ENCODE assay signal across 1 cellular context in the genomic region with DNA sequence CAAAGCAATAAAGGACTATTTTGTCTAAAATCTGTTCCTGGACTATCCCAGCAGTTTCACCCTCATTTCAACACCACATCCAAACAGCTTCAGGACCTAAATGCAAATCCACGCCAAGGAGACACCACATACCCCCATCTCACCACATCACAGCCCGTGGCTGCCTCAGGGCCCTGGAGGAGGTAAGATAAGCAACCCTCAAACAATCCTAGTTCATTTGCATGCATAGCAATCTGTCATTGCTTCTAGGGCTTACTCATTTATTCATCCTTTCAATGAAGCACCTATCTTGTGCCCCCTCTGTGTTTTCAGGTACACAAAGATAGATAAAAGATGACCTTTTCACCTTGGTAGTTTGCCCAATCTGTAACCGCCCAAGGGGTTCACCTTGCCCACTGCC.
TF ChIP-seq lines count a peak whose summit lies in the region.

No MANE protein-coding gene starts in this region.

TF ChIP-seq in K562, 482 proteins besides CTCF, POLR2A, EP300 and RAD21 (continued from another document and continues in another):
- TF ChIP-seq, protein P1, sequence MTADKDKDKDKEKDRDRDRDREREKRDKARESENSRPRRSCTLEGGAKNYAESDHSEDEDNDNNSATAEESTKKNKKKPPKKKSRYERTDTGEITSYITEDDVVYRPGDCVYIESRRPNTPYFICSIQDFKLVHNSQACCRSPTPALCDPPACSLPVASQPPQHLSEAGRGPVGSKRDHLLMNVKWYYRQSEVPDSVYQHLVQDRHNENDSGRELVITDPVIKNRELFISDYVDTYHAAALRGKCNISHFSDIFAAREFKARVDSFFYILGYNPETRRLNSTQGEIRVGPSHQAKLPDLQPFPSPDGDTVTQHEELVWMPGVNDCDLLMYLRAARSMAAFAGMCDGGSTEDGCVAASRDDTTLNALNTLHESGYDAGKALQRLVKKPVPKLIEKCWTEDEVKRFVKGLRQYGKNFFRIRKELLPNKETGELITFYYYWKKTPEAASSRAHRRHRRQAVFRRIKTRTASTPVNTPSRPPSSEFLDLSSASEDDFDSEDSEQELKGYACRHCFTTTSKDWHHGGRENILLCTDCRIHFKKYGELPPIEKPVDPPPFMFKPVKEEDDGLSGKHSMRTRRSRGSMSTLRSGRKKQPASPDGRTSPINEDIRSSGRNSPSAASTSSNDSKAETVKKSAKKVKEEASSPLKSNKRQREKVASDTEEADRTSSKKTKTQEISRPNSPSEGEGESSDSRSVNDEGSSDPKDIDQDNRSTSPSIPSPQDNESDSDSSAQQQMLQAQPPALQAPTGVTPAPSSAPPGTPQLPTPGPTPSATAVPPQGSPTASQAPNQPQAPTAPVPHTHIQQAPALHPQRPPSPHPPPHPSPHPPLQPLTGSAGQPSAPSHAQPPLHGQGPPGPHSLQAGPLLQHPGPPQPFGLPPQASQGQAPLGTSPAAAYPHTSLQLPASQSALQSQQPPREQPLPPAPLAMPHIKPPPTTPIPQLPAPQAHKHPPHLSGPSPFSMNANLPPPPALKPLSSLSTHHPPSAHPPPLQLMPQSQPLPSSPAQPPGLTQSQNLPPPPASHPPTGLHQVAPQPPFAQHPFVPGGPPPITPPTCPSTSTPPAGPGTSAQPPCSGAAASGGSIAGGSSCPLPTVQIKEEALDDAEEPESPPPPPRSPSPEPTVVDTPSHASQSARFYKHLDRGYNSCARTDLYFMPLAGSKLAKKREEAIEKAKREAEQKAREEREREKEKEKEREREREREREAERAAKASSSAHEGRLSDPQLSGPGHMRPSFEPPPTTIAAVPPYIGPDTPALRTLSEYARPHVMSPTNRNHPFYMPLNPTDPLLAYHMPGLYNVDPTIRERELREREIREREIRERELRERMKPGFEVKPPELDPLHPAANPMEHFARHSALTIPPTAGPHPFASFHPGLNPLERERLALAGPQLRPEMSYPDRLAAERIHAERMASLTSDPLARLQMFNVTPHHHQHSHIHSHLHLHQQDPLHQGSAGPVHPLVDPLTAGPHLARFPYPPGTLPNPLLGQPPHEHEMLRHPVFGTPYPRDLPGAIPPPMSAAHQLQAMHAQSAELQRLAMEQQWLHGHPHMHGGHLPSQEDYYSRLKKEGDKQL (CRISPR knock-in tag; IDR thresholded peaks at IDR 0.05; ENCODE audit: borderline replicate concordance) = no peak
- TF ChIP-seq RBM34 (IDR thresholded peaks at IDR 0.05; ENCODE audit: borderline replicate concordance, insufficient read depth, low read length) (no peak), SMARCB1 (IDR thresholded peaks at IDR 0.05; ENCODE audit: insufficient read length, low read depth) (no peak), SMARCC2 (IDR thresholded peaks at IDR 0.05; ENCODE audit: low read depth) (no peak), GABPB1 (CRISPR knock-in tag; IDR thresholded peaks at IDR 0.05) (no peak), DMBX1 (CRISPR knock-in tag; IDR thresholded peaks at IDR 0.05; ENCODE audit: borderline replicate concordance) (no peak), MIER1 (IDR thresholded peaks at IDR 0.05; ENCODE audit: low read depth) (no peak), PHTF2 (CRISPR knock-in tag; IDR thresholded peaks at IDR 0.05) (no peak), PURB (CRISPR knock-in tag; IDR thresholded peaks at IDR 0.05; ENCODE audit: low read depth) (no peak), RBM17 (IDR thresholded peaks at IDR 0.05; ENCODE audit: borderline replicate concordance, low read depth, low read length) (no peak), ATF7 (IDR thresholded peaks at IDR 0.05) (no peak), NUFIP1 (IDR thresholded peaks at IDR 0.05; ENCODE audit: partially characterized antibody) (no peak), RBM14 (IDR thresholded peaks at IDR 0.05; ENCODE audit: borderline replicate concordance, insufficient read depth, low read depth, low read length) (no peak), XRCC5 (IDR thresholded peaks at IDR 0.05; ENCODE audit: low read depth, low read length) (no peak), RBM22 (IDR thresholded peaks at IDR 0.05; ENCODE audit: low read depth, low read length, poor library complexity, severe bottlenecking) (no peak), ETV6 (IDR thresholded peaks at IDR 0.05; ENCODE audit: borderline replicate concordance in 1 of 2, low read depth in 2 of 2, low read length in 1 of 2) (no peak), ETV6 (CRISPR knock-in tag; IDR thresholded peaks at IDR 0.05; ENCODE audit: borderline replicate concordance) (no peak), HNRNPL (IDR thresholded peaks at IDR 0.05; ENCODE audit: low read depth, low read length) (no peak)
- TF ChIP-seq, protein P2, sequence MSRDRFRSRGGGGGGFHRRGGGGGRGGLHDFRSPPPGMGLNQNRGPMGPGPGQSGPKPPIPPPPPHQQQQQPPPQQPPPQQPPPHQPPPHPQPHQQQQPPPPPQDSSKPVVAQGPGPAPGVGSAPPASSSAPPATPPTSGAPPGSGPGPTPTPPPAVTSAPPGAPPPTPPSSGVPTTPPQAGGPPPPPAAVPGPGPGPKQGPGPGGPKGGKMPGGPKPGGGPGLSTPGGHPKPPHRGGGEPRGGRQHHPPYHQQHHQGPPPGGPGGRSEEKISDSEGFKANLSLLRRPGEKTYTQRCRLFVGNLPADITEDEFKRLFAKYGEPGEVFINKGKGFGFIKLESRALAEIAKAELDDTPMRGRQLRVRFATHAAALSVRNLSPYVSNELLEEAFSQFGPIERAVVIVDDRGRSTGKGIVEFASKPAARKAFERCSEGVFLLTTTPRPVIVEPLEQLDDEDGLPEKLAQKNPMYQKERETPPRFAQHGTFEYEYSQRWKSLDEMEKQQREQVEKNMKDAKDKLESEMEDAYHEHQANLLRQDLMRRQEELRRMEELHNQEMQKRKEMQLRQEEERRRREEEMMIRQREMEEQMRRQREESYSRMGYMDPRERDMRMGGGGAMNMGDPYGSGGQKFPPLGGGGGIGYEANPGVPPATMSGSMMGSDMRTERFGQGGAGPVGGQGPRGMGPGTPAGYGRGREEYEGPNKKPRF (IDR thresholded peaks at IDR 0.05; ENCODE audit: low read depth, low read length) = no peak
- TF ChIP-seq, protein P3, sequence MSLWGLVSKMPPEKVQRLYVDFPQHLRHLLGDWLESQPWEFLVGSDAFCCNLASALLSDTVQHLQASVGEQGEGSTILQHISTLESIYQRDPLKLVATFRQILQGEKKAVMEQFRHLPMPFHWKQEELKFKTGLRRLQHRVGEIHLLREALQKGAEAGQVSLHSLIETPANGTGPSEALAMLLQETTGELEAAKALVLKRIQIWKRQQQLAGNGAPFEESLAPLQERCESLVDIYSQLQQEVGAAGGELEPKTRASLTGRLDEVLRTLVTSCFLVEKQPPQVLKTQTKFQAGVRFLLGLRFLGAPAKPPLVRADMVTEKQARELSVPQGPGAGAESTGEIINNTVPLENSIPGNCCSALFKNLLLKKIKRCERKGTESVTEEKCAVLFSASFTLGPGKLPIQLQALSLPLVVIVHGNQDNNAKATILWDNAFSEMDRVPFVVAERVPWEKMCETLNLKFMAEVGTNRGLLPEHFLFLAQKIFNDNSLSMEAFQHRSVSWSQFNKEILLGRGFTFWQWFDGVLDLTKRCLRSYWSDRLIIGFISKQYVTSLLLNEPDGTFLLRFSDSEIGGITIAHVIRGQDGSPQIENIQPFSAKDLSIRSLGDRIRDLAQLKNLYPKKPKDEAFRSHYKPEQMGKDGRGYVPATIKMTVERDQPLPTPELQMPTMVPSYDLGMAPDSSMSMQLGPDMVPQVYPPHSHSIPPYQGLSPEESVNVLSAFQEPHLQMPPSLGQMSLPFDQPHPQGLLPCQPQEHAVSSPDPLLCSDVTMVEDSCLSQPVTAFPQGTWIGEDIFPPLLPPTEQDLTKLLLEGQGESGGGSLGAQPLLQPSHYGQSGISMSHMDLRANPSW (CRISPR knock-in tag; IDR thresholded peaks at IDR 0.05) = no peak
- TF ChIP-seq, protein P4, sequence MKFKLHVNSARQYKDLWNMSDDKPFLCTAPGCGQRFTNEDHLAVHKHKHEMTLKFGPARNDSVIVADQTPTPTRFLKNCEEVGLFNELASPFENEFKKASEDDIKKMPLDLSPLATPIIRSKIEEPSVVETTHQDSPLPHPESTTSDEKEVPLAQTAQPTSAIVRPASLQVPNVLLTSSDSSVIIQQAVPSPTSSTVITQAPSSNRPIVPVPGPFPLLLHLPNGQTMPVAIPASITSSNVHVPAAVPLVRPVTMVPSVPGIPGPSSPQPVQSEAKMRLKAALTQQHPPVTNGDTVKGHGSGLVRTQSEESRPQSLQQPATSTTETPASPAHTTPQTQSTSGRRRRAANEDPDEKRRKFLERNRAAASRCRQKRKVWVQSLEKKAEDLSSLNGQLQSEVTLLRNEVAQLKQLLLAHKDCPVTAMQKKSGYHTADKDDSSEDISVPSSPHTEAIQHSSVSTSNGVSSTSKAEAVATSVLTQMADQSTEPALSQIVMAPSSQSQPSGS (CRISPR knock-in tag; IDR thresholded peaks at IDR 0.05) = no peak
- TF ChIP-seq, protein P5, sequence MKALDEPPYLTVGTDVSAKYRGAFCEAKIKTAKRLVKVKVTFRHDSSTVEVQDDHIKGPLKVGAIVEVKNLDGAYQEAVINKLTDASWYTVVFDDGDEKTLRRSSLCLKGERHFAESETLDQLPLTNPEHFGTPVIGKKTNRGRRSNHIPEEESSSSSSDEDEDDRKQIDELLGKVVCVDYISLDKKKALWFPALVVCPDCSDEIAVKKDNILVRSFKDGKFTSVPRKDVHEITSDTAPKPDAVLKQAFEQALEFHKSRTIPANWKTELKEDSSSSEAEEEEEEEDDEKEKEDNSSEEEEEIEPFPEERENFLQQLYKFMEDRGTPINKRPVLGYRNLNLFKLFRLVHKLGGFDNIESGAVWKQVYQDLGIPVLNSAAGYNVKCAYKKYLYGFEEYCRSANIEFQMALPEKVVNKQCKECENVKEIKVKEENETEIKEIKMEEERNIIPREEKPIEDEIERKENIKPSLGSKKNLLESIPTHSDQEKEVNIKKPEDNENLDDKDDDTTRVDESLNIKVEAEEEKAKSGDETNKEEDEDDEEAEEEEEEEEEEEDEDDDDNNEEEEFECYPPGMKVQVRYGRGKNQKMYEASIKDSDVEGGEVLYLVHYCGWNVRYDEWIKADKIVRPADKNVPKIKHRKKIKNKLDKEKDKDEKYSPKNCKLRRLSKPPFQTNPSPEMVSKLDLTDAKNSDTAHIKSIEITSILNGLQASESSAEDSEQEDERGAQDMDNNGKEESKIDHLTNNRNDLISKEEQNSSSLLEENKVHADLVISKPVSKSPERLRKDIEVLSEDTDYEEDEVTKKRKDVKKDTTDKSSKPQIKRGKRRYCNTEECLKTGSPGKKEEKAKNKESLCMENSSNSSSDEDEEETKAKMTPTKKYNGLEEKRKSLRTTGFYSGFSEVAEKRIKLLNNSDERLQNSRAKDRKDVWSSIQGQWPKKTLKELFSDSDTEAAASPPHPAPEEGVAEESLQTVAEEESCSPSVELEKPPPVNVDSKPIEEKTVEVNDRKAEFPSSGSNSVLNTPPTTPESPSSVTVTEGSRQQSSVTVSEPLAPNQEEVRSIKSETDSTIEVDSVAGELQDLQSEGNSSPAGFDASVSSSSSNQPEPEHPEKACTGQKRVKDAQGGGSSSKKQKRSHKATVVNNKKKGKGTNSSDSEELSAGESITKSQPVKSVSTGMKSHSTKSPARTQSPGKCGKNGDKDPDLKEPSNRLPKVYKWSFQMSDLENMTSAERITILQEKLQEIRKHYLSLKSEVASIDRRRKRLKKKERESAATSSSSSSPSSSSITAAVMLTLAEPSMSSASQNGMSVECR (CRISPR knock-in tag; IDR thresholded peaks at IDR 0.05) = no peak
- TF ChIP-seq, protein P6, sequence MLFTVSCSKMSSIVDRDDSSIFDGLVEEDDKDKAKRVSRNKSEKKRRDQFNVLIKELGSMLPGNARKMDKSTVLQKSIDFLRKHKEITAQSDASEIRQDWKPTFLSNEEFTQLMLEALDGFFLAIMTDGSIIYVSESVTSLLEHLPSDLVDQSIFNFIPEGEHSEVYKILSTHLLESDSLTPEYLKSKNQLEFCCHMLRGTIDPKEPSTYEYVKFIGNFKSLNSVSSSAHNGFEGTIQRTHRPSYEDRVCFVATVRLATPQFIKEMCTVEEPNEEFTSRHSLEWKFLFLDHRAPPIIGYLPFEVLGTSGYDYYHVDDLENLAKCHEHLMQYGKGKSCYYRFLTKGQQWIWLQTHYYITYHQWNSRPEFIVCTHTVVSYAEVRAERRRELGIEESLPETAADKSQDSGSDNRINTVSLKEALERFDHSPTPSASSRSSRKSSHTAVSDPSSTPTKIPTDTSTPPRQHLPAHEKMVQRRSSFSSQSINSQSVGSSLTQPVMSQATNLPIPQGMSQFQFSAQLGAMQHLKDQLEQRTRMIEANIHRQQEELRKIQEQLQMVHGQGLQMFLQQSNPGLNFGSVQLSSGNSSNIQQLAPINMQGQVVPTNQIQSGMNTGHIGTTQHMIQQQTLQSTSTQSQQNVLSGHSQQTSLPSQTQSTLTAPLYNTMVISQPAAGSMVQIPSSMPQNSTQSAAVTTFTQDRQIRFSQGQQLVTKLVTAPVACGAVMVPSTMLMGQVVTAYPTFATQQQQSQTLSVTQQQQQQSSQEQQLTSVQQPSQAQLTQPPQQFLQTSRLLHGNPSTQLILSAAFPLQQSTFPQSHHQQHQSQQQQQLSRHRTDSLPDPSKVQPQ (CRISPR knock-in tag; IDR thresholded peaks at IDR 0.05; ENCODE audit: borderline replicate concordance) = no peak
- TF ChIP-seq, protein P7, sequence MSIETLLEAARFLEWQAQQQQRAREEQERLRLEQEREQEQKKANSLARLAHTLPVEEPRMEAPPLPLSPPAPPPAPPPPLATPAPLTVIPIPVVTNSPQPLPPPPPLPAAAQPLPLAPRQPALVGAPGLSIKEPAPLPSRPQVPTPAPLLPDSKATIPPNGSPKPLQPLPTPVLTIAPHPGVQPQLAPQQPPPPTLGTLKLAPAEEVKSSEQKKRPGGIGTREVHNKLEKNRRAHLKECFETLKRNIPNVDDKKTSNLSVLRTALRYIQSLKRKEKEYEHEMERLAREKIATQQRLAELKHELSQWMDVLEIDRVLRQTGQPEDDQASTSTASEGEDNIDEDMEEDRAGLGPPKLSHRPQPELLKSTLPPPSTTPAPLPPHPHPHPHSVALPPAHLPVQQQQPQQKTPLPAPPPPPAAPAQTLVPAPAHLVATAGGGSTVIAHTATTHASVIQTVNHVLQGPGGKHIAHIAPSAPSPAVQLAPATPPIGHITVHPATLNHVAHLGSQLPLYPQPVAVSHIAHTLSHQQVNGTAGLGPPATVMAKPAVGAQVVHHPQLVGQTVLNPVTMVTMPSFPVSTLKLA (conservative IDR thresholded peaks at IDR 0.05) = no peak
- TF ChIP-seq, protein P8, sequence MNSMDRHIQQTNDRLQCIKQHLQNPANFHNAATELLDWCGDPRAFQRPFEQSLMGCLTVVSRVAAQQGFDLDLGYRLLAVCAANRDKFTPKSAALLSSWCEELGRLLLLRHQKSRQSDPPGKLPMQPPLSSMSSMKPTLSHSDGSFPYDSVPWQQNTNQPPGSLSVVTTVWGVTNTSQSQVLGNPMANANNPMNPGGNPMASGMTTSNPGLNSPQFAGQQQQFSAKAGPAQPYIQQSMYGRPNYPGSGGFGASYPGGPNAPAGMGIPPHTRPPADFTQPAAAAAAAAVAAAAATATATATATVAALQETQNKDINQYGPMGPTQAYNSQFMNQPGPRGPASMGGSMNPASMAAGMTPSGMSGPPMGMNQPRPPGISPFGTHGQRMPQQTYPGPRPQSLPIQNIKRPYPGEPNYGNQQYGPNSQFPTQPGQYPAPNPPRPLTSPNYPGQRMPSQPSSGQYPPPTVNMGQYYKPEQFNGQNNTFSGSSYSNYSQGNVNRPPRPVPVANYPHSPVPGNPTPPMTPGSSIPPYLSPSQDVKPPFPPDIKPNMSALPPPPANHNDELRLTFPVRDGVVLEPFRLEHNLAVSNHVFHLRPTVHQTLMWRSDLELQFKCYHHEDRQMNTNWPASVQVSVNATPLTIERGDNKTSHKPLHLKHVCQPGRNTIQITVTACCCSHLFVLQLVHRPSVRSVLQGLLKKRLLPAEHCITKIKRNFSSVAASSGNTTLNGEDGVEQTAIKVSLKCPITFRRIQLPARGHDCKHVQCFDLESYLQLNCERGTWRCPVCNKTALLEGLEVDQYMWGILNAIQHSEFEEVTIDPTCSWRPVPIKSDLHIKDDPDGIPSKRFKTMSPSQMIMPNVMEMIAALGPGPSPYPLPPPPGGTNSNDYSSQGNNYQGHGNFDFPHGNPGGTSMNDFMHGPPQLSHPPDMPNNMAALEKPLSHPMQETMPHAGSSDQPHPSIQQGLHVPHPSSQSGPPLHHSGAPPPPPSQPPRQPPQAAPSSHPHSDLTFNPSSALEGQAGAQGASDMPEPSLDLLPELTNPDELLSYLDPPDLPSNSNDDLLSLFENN (IDR thresholded peaks at IDR 0.05; ENCODE audit: low read depth in 2 of 2, low read length in 2 of 2) = no peak
